Comparison of ENCODE assay signal across 27 cellular contexts in the genomic region with DNA sequence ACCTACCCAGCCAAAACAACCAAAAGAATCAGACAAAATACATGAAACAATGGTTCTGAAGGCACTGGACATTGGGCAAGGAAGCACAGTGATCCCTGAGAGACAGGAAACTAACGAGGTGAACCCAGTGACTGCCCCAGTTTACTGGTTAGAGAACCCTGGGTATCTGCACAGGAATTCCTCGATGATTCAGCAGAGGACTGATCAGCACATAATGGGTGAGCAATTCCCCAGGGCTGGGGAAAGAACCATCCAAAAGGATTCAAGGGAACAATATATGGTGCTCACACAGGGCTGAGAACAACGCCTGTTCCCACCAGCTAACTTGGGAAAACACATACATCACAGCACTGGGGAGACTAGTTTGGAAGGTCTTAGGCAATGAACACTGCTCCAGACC.
DNase-seq lines count a peak whose midpoint lies in the region; ATAC-seq, FAIRE-seq and TF ChIP-seq lines count a peak whose summit lies in the region.
"Had no signal": no experiment of that assay in that cellular context is flagged by ENCODE, and none has a peak within 500 bp of the region (broad histone marks: within the 10 kb centered on the region; RNA-seq: fewer than 3 reads in every experiment).

No MANE protein-coding gene starts in this region.

- no peak overlapping the region for H2AFZ ChIP-seq in GM23248
- H2AFZ ChIP-seq in keratinocyte (ENCODE audit: control insufficient read depth, low read length) = no peak overlapping the region

- H3K36me3 ChIP-seq in GM23248 (ENCODE audit: low read depth) = no peaks in the 10 kb centered on the region
- H3K36me3 ChIP-seq in keratinocyte (ENCODE audit: control insufficient read depth in 2 of 2, extremely low read depth in 1 of 2, insufficient read depth in 2 of 2, low read length in 2 of 2) = peaks cover 3 to 6% of the 10 kb centered on the region in 2 experiments
- H3K36me3 ChIP-seq in naive thymus-derived CD4-positive, alpha-beta T cell (ENCODE audit: control insufficient read depth in 2 of 3, insufficient read depth in 3 of 3, low read length in 3 of 3) = no peaks in the 10 kb centered on the region
- H3K36me3 ChIP-seq: lower lobe of right lung had no signal

- H4K20me1 ChIP-seq in GM23248 (ENCODE audit: insufficient read depth) = no peaks in the 10 kb centered on the region
- no peaks in the 10 kb centered on the region for H4K20me1 ChIP-seq in keratinocyte (ENCODE audit: control insufficient read depth, extremely low read depth, insufficient read depth, low read length)

- intact Hi-C loops in naive thymus-derived CD4-positive, alpha-beta T cell (cut with micrococcal nuclease) = no loop called here

- POLR2A ChIA-PET in naive thymus-derived CD4-positive, alpha-beta T cell (lab: Charles Lee) = no interaction called here

- peaks cover 0 to 31% (median 9%) of the 10 kb centered on the region in 11 donors for H3K9me3 Mint-ChIP-seq in naive thymus-derived CD4-positive, alpha-beta T cell
- H3K9me3 Mint-ChIP-seq in T-helper 2 cell treated with Interferon-gamma antibody and Interleukin-4, amounts not matched to agents 5 μg/mL and 100 μg/mL, for 36 hours = peaks cover 20% of the 10 kb centered on the region

- H3K4me2 ChIP-seq in GM23248 (ENCODE audit: unreplicated experiment) (no peak overlapping the region), keratinocyte (ENCODE audit: control insufficient read depth, extremely low read depth, insufficient read depth, low read depth, low read length) (no peak overlapping the region)

- peaks cover 7 to 67% (median 56%) of the 10 kb centered on the region in 5 donors for H3K36me3 Mint-ChIP-seq in naive thymus-derived CD4-positive, alpha-beta T cell
- peaks cover 39% of the 10 kb centered on the region for H3K36me3 Mint-ChIP-seq in T-helper 2 cell treated with Interferon-gamma antibody and Interleukin-4, amounts not matched to agents 5 μg/mL and 100 μg/mL, for 36 hours (ENCODE audit: low read depth)

- H3K79me2 ChIP-seq in GM23248 (ENCODE audit: insufficient read depth) (no peaks in the 10 kb centered on the region), keratinocyte (ENCODE audit: control insufficient read depth, insufficient read depth, low read length) (no peaks in the 10 kb centered on the region)

- H3K9me1 ChIP-seq in keratinocyte (ENCODE audit: control insufficient read depth, extremely low read depth, insufficient read depth, low read length) = no peaks in the 10 kb centered on the region

- peak overlapping the region in 1 of 9 donors; percentile 24 for H3K27ac Mint-ChIP-seq in naive thymus-derived CD4-positive, alpha-beta T cell
- H3K27ac Mint-ChIP-seq in T-helper 2 cell treated with Interferon-gamma antibody and Interleukin-4, amounts not matched to agents 5 μg/mL and 100 μg/mL, for 36 hours = no peak overlapping the region
- H3K27ac Mint-ChIP-seq: activated CD4-positive, alpha-beta memory T cell treated with anti-CD3 and anti-CD28 coated beads, Interleukin-2, amount 10 ng/mL, durations not matched to agents 7 days and 5 days had no signal

- no peaks in the 10 kb centered on the region for H3K9me2 ChIP-seq in GM23248 (ENCODE audit: insufficient read depth)

- no peak overlapping the region for H3K4me3 Mint-ChIP-seq in naive thymus-derived CD4-positive, alpha-beta T cell
- no peak overlapping the region for H3K4me3 Mint-ChIP-seq in T-helper 2 cell treated with Interferon-gamma antibody and Interleukin-4, amounts not matched to agents 5 μg/mL and 100 μg/mL, for 36 hours
- H3K4me3 Mint-ChIP-seq: activated CD4-positive, alpha-beta memory T cell treated with anti-CD3 and anti-CD28 coated beads, Interleukin-2, amount 10 ng/mL, durations not matched to agents 7 days and 5 days had no signal

- no peak for TF ChIP-seq CTCF in epithelial cell of esophagus (IDR thresholded peaks at IDR 0.05; ENCODE audit: insufficient read depth, low read depth, low read length, missing control alignments)
- no peak for TF ChIP-seq CTCF in keratinocyte (optimal IDR thresholded peaks at IDR 0.05 in 1 of 3, IDR thresholded peaks at IDR 0.05 in 1 of 3, conservative IDR thresholded peaks at IDR 0.05 in 1 of 3; ENCODE audit: extremely low read depth in 1 of 3, insufficient read depth in 2 of 3, low read length in 3 of 3)

- H3K9me3 ChIP-seq in GM23248 (ENCODE audit: low read depth) (no peaks in the 10 kb centered on the region), keratinocyte (ENCODE audit: control insufficient read depth, low read depth, low read length) (no peaks in the 10 kb centered on the region)
- peaks cover 0 to 6% (median 0%) of the 10 kb centered on the region in 3 experiments for H3K9me3 ChIP-seq in naive thymus-derived CD4-positive, alpha-beta T cell (ENCODE audit: control insufficient read depth in 2 of 3, low read length in 3 of 3)

- in situ Hi-C loops in GM23248 (cut with MboI) = no loop called here

- H3K27ac ChIP-seq in GM23248 (no peak overlapping the region), keratinocyte (ENCODE audit: control insufficient read depth, insufficient read depth, low read length) (no peak overlapping the region)
- H3K27ac ChIP-seq in naive thymus-derived CD4-positive, alpha-beta T cell (ENCODE audit: low read depth, low read length) = no peak overlapping the region
- H3K27ac ChIP-seq: heart left ventricle, lower lobe of right lung, stomach, transverse colon had no signal

- WGBS in GM23248 (ENCODE audit: low coverage in 1 of 2, low lambda C conversion rate in 2 of 2, missing lambda C conversion rate in 2 of 2), 2 experiments = 51 to 52% methylated on average over 3 of the region's 3 CpGs

- DNase-seq in GM23248 (peak; percentile 62), RKO (ENCODE audit: low spot score) (peak; percentile 7), epithelial cell of esophagus (ENCODE audit: low read depth) (peak; percentile 73), keratinocyte (ENCODE audit: low read depth, low spot score) (no peak), inferior parietal cortex (ENCODE audit: extremely low spot score) (no peak), DMS 273 (lab: John Stamatoyannopoulos, UW; ENCODE audit: unreplicated experiment) (no peak)
- DNase-seq in naive thymus-derived CD4-positive, alpha-beta T cell = no peak
- DNase-seq in T-helper 2 cell treated with Interferon-gamma antibody and Interleukin-4, amounts not matched to agents 5 μg/mL and 100 μg/mL, for 36 hours (ENCODE audit: low spot score) = no peak
- DNase-seq: ACHN; activated CD4-positive, alpha-beta memory T cell treated with anti-CD3 and anti-CD28 coated beads, Interleukin-2, amount 10 ng/mL, durations not matched to agents 7 days and 5 days; activated CD4-positive, CD25-positive, alpha-beta regulatory T cell; activated T-cell treated with anti-CD3 and anti-CD28 coated beads for 4 hours; amniotic stem cell; C1 segment of cervical spinal cord; central memory CD4-positive, alpha-beta T cell; H7; heart left ventricle; lower lobe of right lung; NCI-H1436 treated with DMSO at 0.1 percent for 48 hours; NCI-H774; OCI-M1; stimulated activated CD4-positive, alpha-beta T cell treated with anti-CD3 and anti-CD28 coated beads, Interleukin-4, amount 100 ng/mL, for 4 hours; stomach; transverse colon had no signal

- H3K27me3 ChIP-seq in GM23248 (replicated peaks; ENCODE audit: insufficient read depth) = no peaks in the 10 kb centered on the region
- H3K27me3 ChIP-seq in keratinocyte (ENCODE audit: control insufficient read depth, extremely low read depth, insufficient read depth, low read length) = no peaks in the 10 kb centered on the region
- H3K27me3 ChIP-seq in naive thymus-derived CD4-positive, alpha-beta T cell (ENCODE audit: control insufficient read depth in 2 of 2, insufficient read depth in 2 of 2, low read length in 2 of 2) = no peaks in the 10 kb centered on the region
- H3K27me3 ChIP-seq: heart left ventricle, stomach, transverse colon had no signal

- no peak for ATAC-seq in naive thymus-derived CD4-positive, alpha-beta T cell
- ATAC-seq: GM12878, heart left ventricle, HepG2, lower lobe of right lung had no signal

- CTCF ChIA-PET in naive thymus-derived CD4-positive, alpha-beta T cell (lab: Charles Lee) = interaction anchor here (0.8 kb wide), 1 partner anchor 936 kb away, joined by 3 read pairs; no protein-coding TSS in a partner anchor

- dilution Hi-C loops in keratinocyte (cut with MboI; ENCODE audit: extremely low pct_ligation_motif_present, low sequenced_read_pairs) = no loop called here

- H3K27me3 Mint-ChIP-seq in naive thymus-derived CD4-positive, alpha-beta T cell = no peaks in the 10 kb centered on the region
- H3K27me3 Mint-ChIP-seq in T-helper 2 cell treated with Interferon-gamma antibody and Interleukin-4, amounts not matched to agents 5 μg/mL and 100 μg/mL, for 36 hours (ENCODE audit: low read depth) = no peaks in the 10 kb centered on the region
- H3K27me3 Mint-ChIP-seq: activated CD4-positive, alpha-beta memory T cell treated with anti-CD3 and anti-CD28 coated beads, Interleukin-2, amount 10 ng/mL, durations not matched to agents 7 days and 5 days had no signal

- H3K9ac ChIP-seq in GM23248 (no peak overlapping the region), keratinocyte (ENCODE audit: control insufficient read depth, extremely low read depth, insufficient read depth, low read length) (no peak overlapping the region)

- H3K4me3 ChIP-seq in GM23248 (no peak overlapping the region), epithelial cell of esophagus (ENCODE audit: low read length) (no peak overlapping the region), keratinocyte (ENCODE audit: control insufficient read depth in 2 of 3, extremely low read depth in 1 of 3, insufficient read depth in 2 of 3, low read depth in 1 of 3, low read length in 3 of 3) (no peak overlapping the region)
- no peak overlapping the region for H3K4me3 ChIP-seq in naive thymus-derived CD4-positive, alpha-beta T cell (ENCODE audit: low read length)
- H3K4me3 ChIP-seq: GM12878, heart left ventricle, lower lobe of right lung, stomach, transverse colon had no signal

- H3K4me1 Mint-ChIP-seq in naive thymus-derived CD4-positive, alpha-beta T cell = peaks cover 6 to 29% (median 13%) of the 10 kb centered on the region in 7 donors
- peaks cover 8% of the 10 kb centered on the region for H3K4me1 Mint-ChIP-seq in T-helper 2 cell treated with Interferon-gamma antibody and Interleukin-4, amounts not matched to agents 5 μg/mL and 100 μg/mL, for 36 hours (ENCODE audit: low read depth)

- peaks cover 9% of the 10 kb centered on the region; the same call in 1 of the 2 replicates for H3F3A ChIP-seq in GM23248 (ENCODE audit: insufficient read depth)

- H3K4me1 ChIP-seq in GM23248 (ENCODE audit: insufficient read depth) (peaks cover 11% of the 10 kb centered on the region), keratinocyte (ENCODE audit: control insufficient read depth, extremely low read depth, insufficient read depth, low read length) (peaks cover 6% of the 10 kb centered on the region)
- H3K4me1 ChIP-seq in naive thymus-derived CD4-positive, alpha-beta T cell (ENCODE audit: control insufficient read depth in 2 of 2, insufficient read depth in 2 of 2, low read length in 2 of 2) = no peaks in the 10 kb centered on the region
- H3K4me1 ChIP-seq: heart left ventricle, lower lobe of right lung, stomach, transverse colon had no signal

- FAIRE-seq in keratinocyte (lab: Jason Lieb, UNC) = peak; percentile 78
- FAIRE-seq: D721Med, GM12878, HepG2 had no signal

Comparison
In these comparisons a context has a peak if more than half of its experiments do, and no peak if none do; other contexts are left out.
1. DNase-seq: peak in GM23248 (single experiment), RKO (single experiment) and epithelial cell of esophagus (single experiment); none in keratinocyte (single experiment), naive thymus-derived CD4-positive, alpha-beta T cell (0 of 9), inferior parietal cortex (single experiment), DMS 273 (single experiment) and T-helper 2 cell treated with Interferon-gamma antibody and Interleukin-4, amounts not matched to agents 5 μg/mL and 100 μg/mL, for 36 hours (single experiment).